9 cellular contexts compared by ENCODE assay signal in genomic region chr22:37501610-37502341, GRCh38. TPM values are rescaled to one million over a fixed set of nuclear protein-coding genes. Genes with fewer than 3 reads are reported as not detected.
DNase-seq lines count a peak whose midpoint lies in the region; ATAC-seq, FAIRE-seq and TF ChIP-seq lines count a peak whose summit lies in the region.
"Had no signal": no experiment of that assay in that cellular context is flagged by ENCODE, and none has a peak within 500 bp of the region (broad histone marks: within the 10 kb centered on the region; RNA-seq: fewer than 3 reads in every experiment).

No MANE protein-coding gene starts in this region.

- intact Hi-C loops in K562 (cut with micrococcal nuclease), result no loop called here

- H3K9me3 ChIP-seq in K562 (replicated peaks; ENCODE audit: control insufficient read depth, insufficient read depth, low read depth, low read length), result no peaks in the 10 kb centered on the region
- H3K9me3 ChIP-seq in tibial nerve, result no peaks in the 10 kb centered on the region

- TF ChIP-seq RAD21 in K562 (CRISPR knock-in tag; conservative IDR thresholded peaks at IDR 0.05 in 1 of 2, IDR thresholded peaks at IDR 0.05 in 1 of 2), result no peak

- WGBS in K562 (ENCODE audit: insufficient coverage, low coverage, missing lambda C conversion rate), result 23% methylated on average over 12 of the region's 14 CpGs
- 35 to 36% methylated on average over 13 to 14 of the region's 14 CpGs for WGBS in tibial nerve, 2 donors

- H3K4me2 ChIP-seq in K562 (ENCODE audit: insufficient read depth, low read length), result no peak overlapping the region

- no peaks in the 10 kb centered on the region for H4K20me1 ChIP-seq in K562 (replicated peaks; ENCODE audit: control insufficient read depth, insufficient read depth, low read length)

- DNase-seq in NCI-H510A treated with DMSO at 0.1 percent for 48 hours (lab: John Stamatoyannopoulos, UW), result peak; percentile 33
- DNase-seq in NCI-H510A (lab: John Stamatoyannopoulos, UW), result no peak
- DNase-seq in K562 (ENCODE audit: extremely low read depth in 1 of 4, low spot score in 3 of 4), result peak in 3 of 4 experiments; percentile 19 to 44 (median 40)
- peak; percentile 43 to 46 for DNase-seq in tibial nerve (ENCODE audit: low spot score in 2 of 2)
- DNase-seq in activated CD8-positive, alpha-beta memory T cell treated with anti-CD3 and anti-CD28 coated beads, Interleukin-2, amount 50 U/mL, for 4 hours, result no peak
- DNase-seq in T1000 (lab: John Stamatoyannopoulos, UW), result no peak
- DNase-seq: NCI-H524 treated with DMSO at 0.1 percent for 48 hours had no signal

- H3K9ac ChIP-seq in K562 (ENCODE audit: insufficient read depth in 1 of 2, low read depth in 2 of 2, low read length in 2 of 2), result peak overlapping the region in 1 of 2 experiments; percentile 6; a peak in 2 of 4 replicates

- TF ChIP-seq POLR2A in K562 (conservative IDR thresholded peaks at IDR 0.05) (no peak), tibial nerve (IDR thresholded peaks at IDR 0.05) (no peak)

- POLR2A ChIA-PET in K562 (lab: Yijun Ruan, JAX), result no interaction called here

- FAIRE-seq in K562 (lab: Jason Lieb, UNC), result peak; percentile 15

- H3K36me3 ChIP-seq in K562 (ENCODE audit: control insufficient read depth, insufficient read depth, low read length) (0 out of 3 replicates have a peak, but pooled peaks cover 5% of the 10 kb centered on the region), tibial nerve (peaks cover 0 to 51% (median 0%) of the 10 kb centered on the region in 3 donors)

- TF ChIP-seq CTCF in K562 (IDR thresholded peaks at IDR 0.05 in 2 of 3, conservative IDR thresholded peaks at IDR 0.05 in 1 of 3; ENCODE audit: insufficient read depth in 2 of 3, low read depth in 1 of 3, low read length in 3 of 3) (no peak), tibial nerve (IDR thresholded peaks at IDR 0.05) (no peak)

- no peaks in the 10 kb centered on the region for H3K79me2 ChIP-seq in K562 (ENCODE audit: control insufficient read depth, insufficient read depth, low read length)

- H2AFZ ChIP-seq in K562 (ENCODE audit: low read depth, low read length), result no peak overlapping the region

- H3K27me3 ChIP-seq in K562 (ENCODE audit: control insufficient read depth in 2 of 2, insufficient read depth in 2 of 2, low read length in 2 of 2) (no peaks in the 10 kb centered on the region), layer of hippocampus (ENCODE audit: control insufficient read depth, insufficient read depth, low read length) (no peaks in the 10 kb centered on the region), tibial nerve (no peaks in the 10 kb centered on the region)

- BruUV-seq in K562 (replicated peaks; lab: Mats Ljungman, UMichigan), result no TSS peak

- H3K4me3 ChIP-seq in K562, result no peak overlapping the region
- no peak overlapping the region for H3K4me3 ChIP-seq in tibial nerve

- CTCF ChIA-PET in K562 (lab: Yijun Ruan, JAX; ENCODE audit: low intra/inter-chr PET ratio), result no interaction called here

- H3K4me1 ChIP-seq in K562 (replicated peaks in 1 of 2; ENCODE audit: control insufficient read depth in 2 of 2, insufficient read depth in 2 of 2, low read length in 2 of 2), result peaks cover 15 to 39% of the 10 kb centered on the region in 2 experiments
- H3K4me1 ChIP-seq in tibial nerve, result peaks cover 0 to 62% (median 25%) of the 10 kb centered on the region in 4 donors

- no peak overlapping the region for H3K27ac ChIP-seq in K562 (ENCODE audit: extremely low read depth, low read depth, low read length)
- H3K27ac ChIP-seq in layer of hippocampus (ENCODE audit: low read depth, low read length), result peak overlapping the region; percentile 18
- peak overlapping the region; percentile 30 to 85 (median 78) for H3K27ac ChIP-seq in tibial nerve

- H3K9me1 ChIP-seq in K562 (ENCODE audit: control insufficient read depth, insufficient read depth, low read length), result no peaks in the 10 kb centered on the region

- TF ChIP-seq EP300 in K562 (IDR thresholded peaks at IDR 0.05; ENCODE audit: low read length) (no peak), tibial nerve (IDR thresholded peaks at IDR 0.05) (peak; percentile 57 to 80)

- ATAC-seq in K562, result peak; percentile 37; the same call in 2 of the 3 replicates
- ATAC-seq in GM21717 (IDR thresholded peaks at IDR 0.05; ENCODE audit: unreplicated experiment), result no peak

- in situ Hi-C loops in K562 (cut with MboI), result no loop called here

TF ChIP-seq in K562, 482 proteins besides CTCF, POLR2A, EP300 and RAD21 (continues in another document):
- TF ChIP-seq TFAP4 (CRISPR knock-in tag; IDR thresholded peaks at IDR 0.05; ENCODE audit: borderline replicate concordance), result 0 out of 2 replicates have a peak, but pooled peaks have one; percentile 21
- TF ChIP-seq RBM25 (IDR thresholded peaks at IDR 0.05; ENCODE audit: low read depth, low read length, severe bottlenecking), result peak; percentile 20
- no peak for TF ChIP-seq LARP7 (IDR thresholded peaks at IDR 0.05)

RNA-seq across cellular contexts. Expression of gene MFNG, which starts 15.6 kb away (rescaled TPM):
- total RNA-seq in K562 (2011; cell fraction: chromatin; rRNA removed; ENCODE audit: low replicate concordance), result 0.83 TPM in 1 of 2 replicates, not detected in the other
- not detected in 2 replicates for total RNA-seq in K562 (2011; cell fraction: nucleolus; rRNA removed)
- total RNA-seq in K562 (2011; cell fraction: nucleoplasm; rRNA removed), result not detected in 2 replicates
- total RNA-seq in K562 (2014; rRNA removed) (0.53 and 0.54 TPM in 2 replicates), K562 (2014; rRNA removed; fragmentation: Illumina TruSeq; extraction: Trizol) (0.32 TPM in 1 of 2 replicates, not detected in the other), K562 (2015; rRNA removed; fragmentation: Illumina TruSeq; extraction: Trizol) (0.26 TPM in 1 of 2 replicates, not detected in the other), K562 (2021) (0.73 and 0.89 TPM in 2 replicates), tibial nerve (10 to 100 TPM; 11.7 to 24.9 (median 19.4) TPM)
- polyA plus RNA-seq in K562 (2011; rRNA removed) (0.08 and 0.38 TPM in 2 replicates), K562 (2014; fragmentation: Illumina TruSeq; extraction: Trizol) (0.14 and 0.16 TPM in 2 replicates), K562 (2014; fragmentation: Nextera tagmentation; extraction: Ambion mirVana) (not detected), K562 (2014; rRNA removed) (0.13 and 0.20 TPM in 2 replicates)
- polyA plus RNA-seq in K562 (2011; cell fraction: cytosol; rRNA removed), result 0.18 and 1.2 TPM in 2 replicates
- 0.10 and 1.6 TPM in 2 replicates for polyA plus RNA-seq in K562 (2011; cell fraction: nucleus; rRNA removed)
- 0.10 and 0.86 TPM in 2 replicates for polyA plus RNA-seq in K562 (2012)
- 0.49 TPM in 1 of 2 replicates, not detected in the other for polyA minus RNA-seq in K562 (2011; rRNA and poly(A)+ RNA removed)
- not detected in 2 replicates for polyA minus RNA-seq in K562 (2011; cell fraction: cytosol; rRNA and poly(A)+ RNA removed)
- polyA minus RNA-seq in K562 (2011; cell fraction: nucleus; rRNA and poly(A)+ RNA removed), result not detected in 2 replicates

RNA-seq across cellular contexts. Expression of gene CARD10, which starts 17.4 kb away (rescaled TPM):
- total RNA-seq in K562 (2011; cell fraction: chromatin; rRNA removed; ENCODE audit: low replicate concordance), result 5.4 and 20.1 TPM in 2 replicates
- total RNA-seq in K562 (2011; cell fraction: nucleolus; rRNA removed), result 9.2 and 11.7 TPM in 2 replicates
- total RNA-seq in K562 (2011; cell fraction: nucleoplasm; rRNA removed), result 6.9 and 8.3 TPM in 2 replicates
- total RNA-seq in K562 (2014; rRNA removed) (4.2 and 4.4 TPM in 2 replicates), K562 (2014; rRNA removed; fragmentation: Illumina TruSeq; extraction: Trizol) (0.57 and 0.84 TPM in 2 replicates), K562 (2015; rRNA removed; fragmentation: Illumina TruSeq; extraction: Trizol) (1.6 TPM in 2 replicates), K562 (2021) (4.6 and 5.8 TPM in 2 replicates), tibial nerve (10 to 100 TPM; 12.5 to 21.6 (median 17.0) TPM)
- polyA plus RNA-seq in K562 (2011; rRNA removed) (3.0 and 4.2 TPM in 2 replicates), K562 (2014; fragmentation: Illumina TruSeq; extraction: Trizol) (1.5 and 3.2 TPM in 2 replicates), K562 (2014; fragmentation: Nextera tagmentation; extraction: Ambion mirVana) (under 1 TPM; 0.13 to 0.20 TPM), K562 (2014; rRNA removed) (3.6 and 5.8 TPM in 2 replicates)
- 4.8 and 9.8 TPM in 2 replicates for polyA plus RNA-seq in K562 (2011; cell fraction: cytosol; rRNA removed)
- polyA plus RNA-seq in K562 (2011; cell fraction: nucleus; rRNA removed), result 14.1 and 18.7 TPM in 2 replicates
- 2.4 and 4.6 TPM in 2 replicates for polyA plus RNA-seq in K562 (2012)
- 1.2 and 1.3 TPM in 2 replicates for polyA minus RNA-seq in K562 (2011; rRNA and poly(A)+ RNA removed)
- polyA minus RNA-seq in K562 (2011; cell fraction: cytosol; rRNA and poly(A)+ RNA removed), result 5.9 TPM in 2 replicates
- 4.6 and 4.7 TPM in 2 replicates for polyA minus RNA-seq in K562 (2011; cell fraction: nucleus; rRNA and poly(A)+ RNA removed)

RNA-seq across cellular contexts. Expression of gene CDC42EP1, which starts 58.5 kb away (rescaled TPM):
- total RNA-seq in K562 (2011; cell fraction: chromatin; rRNA removed; ENCODE audit: low replicate concordance), result 7.9 and 25.6 TPM in 2 replicates
- 22.5 and 24.0 TPM in 2 replicates for total RNA-seq in K562 (2011; cell fraction: nucleolus; rRNA removed)
- 13.4 and 14.2 TPM in 2 replicates for total RNA-seq in K562 (2011; cell fraction: nucleoplasm; rRNA removed)
- 29.0 and 41.6 TPM in 2 replicates for total RNA-seq in K562 (2014; rRNA removed)
- 2.7 and 3.2 TPM in 2 replicates for total RNA-seq in K562 (2014; rRNA removed; fragmentation: Illumina TruSeq; extraction: Trizol)
- 7.3 and 8.3 TPM in 2 replicates for total RNA-seq in K562 (2015; rRNA removed; fragmentation: Illumina TruSeq; extraction: Trizol)
- 62.8 and 70.2 TPM in 2 replicates for total RNA-seq in K562 (2021)
- 4.0 and 13.8 TPM in 2 replicates for polyA plus RNA-seq in K562 (2011; rRNA removed)
- polyA plus RNA-seq in K562 (2011; cell fraction: cytosol; rRNA removed), result 6.0 and 18.2 TPM in 2 replicates
- polyA plus RNA-seq in K562 (2011; cell fraction: nucleus; rRNA removed), result 9.9 and 15.1 TPM in 2 replicates
- polyA plus RNA-seq in K562 (2012), result 24.9 and 50.5 TPM in 2 replicates
- 18.4 and 49.9 TPM in 2 replicates for polyA plus RNA-seq in K562 (2014; fragmentation: Illumina TruSeq; extraction: Trizol)
- under 1 TPM; 0.67 to 0.69 TPM for polyA plus RNA-seq in K562 (2014; fragmentation: Nextera tagmentation; extraction: Ambion mirVana)
- 22.5 and 28.1 TPM in 2 replicates for polyA plus RNA-seq in K562 (2014; rRNA removed)
- polyA minus RNA-seq in K562 (2011; rRNA and poly(A)+ RNA removed), result 1.9 and 2.3 TPM in 2 replicates
- 12.7 and 21.9 TPM in 2 replicates for polyA minus RNA-seq in K562 (2011; cell fraction: cytosol; rRNA and poly(A)+ RNA removed)
- 10.2 and 10.6 TPM in 2 replicates for polyA minus RNA-seq in K562 (2011; cell fraction: nucleus; rRNA and poly(A)+ RNA removed)
- 10 to 100 TPM; 28.4 to 53.4 (median 33.4) TPM for total RNA-seq in tibial nerve

Comparison
In these comparisons a context has a peak if more than half of its experiments do, and no peak if none do; other contexts are left out.
1. DNase-seq: peak in NCI-H510A treated with DMSO at 0.1 percent for 48 hours (single experiment), K562 (3 of 4) and tibial nerve (2 of 2); none in NCI-H510A (single experiment), activated CD8-positive, alpha-beta memory T cell treated with anti-CD3 and anti-CD28 coated beads, Interleukin-2, amount 50 U/mL, for 4 hours (single experiment) and T1000 (single experiment).
2. RNA of gene MFNG, which starts 15.6 kb away (total RNA-seq): 11.7 to 24.9 TPM in tibial nerve; 0.26 to 0.89 TPM in K562; every median in the first group is over 4 times any median in the second.